In the genomic region with DNA sequence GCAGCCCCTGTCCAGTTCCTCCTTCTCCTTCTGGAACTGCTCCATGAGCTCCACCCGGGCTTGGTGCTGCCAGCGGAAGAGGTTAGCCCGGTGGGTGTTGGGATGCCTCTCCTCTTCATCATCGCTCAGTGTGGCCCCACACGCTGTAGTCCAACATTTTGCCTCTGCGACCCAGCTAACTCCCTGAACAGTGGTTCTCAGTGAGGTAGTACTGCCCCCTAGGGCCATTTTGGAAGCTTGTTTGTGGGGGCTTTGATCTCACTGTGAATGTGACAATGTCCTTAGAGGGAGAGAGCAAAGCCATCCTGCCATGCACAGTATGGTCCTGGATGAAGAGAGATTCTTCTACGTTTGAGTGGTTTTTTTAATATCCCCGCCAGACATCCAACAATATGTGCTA, we compare ENCODE assay signal across 2 cellular contexts. TPM values are rescaled to one million over a fixed set of nuclear protein-coding genes. Genes with fewer than 3 reads are reported as not detected.
"Had no signal": no experiment of that assay in that cellular context is flagged by ENCODE, and none has a peak within 500 bp of the region (broad histone marks: within the 10 kb centered on the region; RNA-seq: fewer than 3 reads in every experiment).

No MANE protein-coding gene starts in this region.

RNA-seq across cellular contexts. Expression of a gene that starts 50.2 kb away (rescaled TPM):
- total RNA-seq: gastrocnemius medialis, mesenteric fat pad had no signal
